15 cellular contexts compared by ENCODE assay signal in the genomic region with DNA sequence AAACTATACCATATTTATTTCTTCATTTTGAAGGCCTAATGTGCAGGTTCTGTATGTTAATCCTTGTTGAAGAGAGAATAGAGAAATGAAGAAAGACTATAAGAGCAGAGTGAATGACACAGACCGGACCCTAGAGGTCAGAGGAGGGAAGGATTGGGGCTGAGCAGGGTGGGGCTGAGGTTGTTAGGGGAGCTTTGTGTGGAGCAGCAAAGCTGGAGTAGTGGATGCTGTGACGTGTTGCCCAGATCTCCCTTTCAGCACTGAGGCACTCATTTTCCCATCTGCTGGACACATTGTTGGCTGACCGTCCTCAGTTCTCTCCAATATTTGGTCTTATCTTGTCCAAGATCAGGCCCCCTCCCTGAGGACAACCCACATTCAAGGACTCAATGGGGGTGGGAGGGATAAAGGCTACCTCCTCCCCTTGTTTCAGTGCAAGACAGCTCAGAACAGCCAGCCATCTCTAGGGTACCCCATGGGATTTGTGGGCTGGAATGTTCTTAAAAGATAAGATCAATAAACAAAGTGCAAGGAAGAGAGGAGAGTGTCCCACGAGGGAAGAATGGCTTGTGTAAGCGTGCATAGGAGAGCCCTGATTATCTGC.
"Had no signal": no experiment of that assay in that cellular context is flagged by ENCODE, and none has a peak within 500 bp of the region (broad histone marks: within the 10 kb centered on the region; RNA-seq: fewer than 3 reads in every experiment).

No MANE protein-coding gene starts in this region.

- H3K27ac Mint-ChIP-seq: activated CD8-positive, alpha-beta T cell treated with anti-CD3 and anti-CD28 coated beads, Interleukin-2, amount 10 ng/mL, durations not matched to agents 7 days and 5 days; activated T-helper 1 cell treated with anti-CD3 and anti-CD28 coated beads, Interleukin-12 subunit alpha, Interleukin-12 subunit beta, Interleukin-2, Interleukin-4 antibody, amounts not matched to agents 30 ng/mL and 10 ng/mL and 1 ng/mL, durations not matched to agents 14 hours and 24 hours and 36 hours; effector memory CD8-positive, alpha-beta T cell; immature natural killer cell; stimulated activated naive CD8-positive, alpha-beta T cell treated with anti-CD3 and anti-CD28 coated beads, Interleukin-15, Interleukin-2, amounts not matched to agents 100 ng/mL and 50 ng/mL, for 24 hours had no signal

- ATAC-seq: activated CD8-positive, alpha-beta T cell treated with anti-CD3 and anti-CD28 coated beads, Interleukin-2, amount 10 ng/mL, durations not matched to agents 7 days and 5 days; effector memory CD8-positive, alpha-beta T cell had no signal

- H3K9me3 ChIP-seq: uterus had no signal

- H3K4me1 ChIP-seq: uterus had no signal

- DNase-seq: activated CD4-positive, alpha-beta T cell treated with anti-CD3 and anti-CD28 coated beads for 4 hours; activated CD8-positive, alpha-beta memory T cell treated with anti-CD3 and anti-CD28 coated beads, Interleukin-2, amount 50 U/mL, for 48 hours; activated CD8-positive, alpha-beta T cell treated with anti-CD3 and anti-CD28 coated beads, Interleukin-2, amount 10 ng/mL, durations not matched to agents 7 days and 5 days; activated naive CD4-positive, alpha-beta T cell treated with Interleukin-2 at 50 U/mL for 16 hours; cortex of kidney; effector memory CD8-positive, alpha-beta T cell; erythroblast; immature natural killer cell; stimulated activated CD4-positive, alpha-beta T cell treated with anti-CD3 and anti-CD28 coated beads, Interleukin-4, amount 100 ng/mL, for 1 hour; stimulated activated CD8-positive, alpha-beta memory T cell treated with anti-CD3 and anti-CD28 coated beads, Interleukin-4, amount 100 ng/mL, for 48 hours; T-helper 1 cell; uterus had no signal

- H3K4me3 Mint-ChIP-seq: activated CD8-positive, alpha-beta T cell treated with anti-CD3 and anti-CD28 coated beads, Interleukin-2, amount 10 ng/mL, durations not matched to agents 7 days and 5 days; activated T-helper 1 cell treated with anti-CD3 and anti-CD28 coated beads, Interleukin-12 subunit alpha, Interleukin-12 subunit beta, Interleukin-2, Interleukin-4 antibody, amounts not matched to agents 30 ng/mL and 10 ng/mL and 1 ng/mL, durations not matched to agents 14 hours and 24 hours and 36 hours; effector memory CD8-positive, alpha-beta T cell; immature natural killer cell; stimulated activated naive CD8-positive, alpha-beta T cell treated with anti-CD3 and anti-CD28 coated beads, Interleukin-15, Interleukin-2, amounts not matched to agents 100 ng/mL and 50 ng/mL, for 24 hours had no signal

- H3K36me3 ChIP-seq: cardiac muscle cell, uterus had no signal

- H3K9me3 Mint-ChIP-seq: activated T-helper 1 cell treated with anti-CD3 and anti-CD28 coated beads, Interleukin-12 subunit alpha, Interleukin-12 subunit beta, Interleukin-2, Interleukin-4 antibody, amounts not matched to agents 30 ng/mL and 10 ng/mL and 1 ng/mL, durations not matched to agents 14 hours and 24 hours and 36 hours; stimulated activated naive CD8-positive, alpha-beta T cell treated with anti-CD3 and anti-CD28 coated beads, Interleukin-15, Interleukin-2, amounts not matched to agents 100 ng/mL and 50 ng/mL, for 24 hours had no signal

- H3K36me3 Mint-ChIP-seq: immature natural killer cell had no signal

- H3K27me3 Mint-ChIP-seq: effector memory CD8-positive, alpha-beta T cell; stimulated activated naive CD8-positive, alpha-beta T cell treated with anti-CD3 and anti-CD28 coated beads, Interleukin-15, Interleukin-2, amounts not matched to agents 100 ng/mL and 50 ng/mL, for 24 hours had no signal

- H3K27ac ChIP-seq: cardiac muscle cell, uterus had no signal

- H3K4me3 ChIP-seq: cardiac muscle cell, uterus had no signal

- H3K27me3 ChIP-seq: cardiac muscle cell, uterus had no signal

- H3K4me1 Mint-ChIP-seq: immature natural killer cell had no signal
